In the genomic region with DNA sequence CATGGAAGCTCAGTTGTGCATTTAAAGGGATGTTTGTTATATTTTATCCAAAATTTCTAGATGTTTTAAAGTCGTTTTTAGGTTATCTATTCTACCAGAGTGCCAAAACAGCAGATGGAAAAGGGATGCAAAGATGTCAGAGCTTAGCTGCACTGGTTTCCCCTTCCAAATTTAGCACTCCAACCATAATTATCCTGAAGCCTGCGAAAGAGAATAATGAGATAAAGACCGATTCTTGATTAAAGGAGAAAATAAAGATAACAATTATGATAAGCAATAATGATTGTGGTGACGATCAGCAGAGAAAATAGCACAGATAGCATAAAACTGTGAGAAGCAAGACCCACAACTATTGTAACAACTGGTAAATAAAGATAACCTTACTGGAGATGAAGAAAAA, we compare ENCODE assay signal across 4 cellular contexts.
DNase-seq lines count a peak whose midpoint lies in the region; TF ChIP-seq lines count a peak whose summit lies in the region.
"Not testable (repeated sequence)": the region's sequence is repeated elsewhere in the genome, so short reads cannot be mapped to it uniquely, and the experiment has no call there.

No MANE protein-coding gene starts in this region.

- in situ Hi-C loops in G401 (cut with HindIII; ENCODE audit: low sequenced_read_pairs), result not testable (repeated sequence)

- not testable (repeated sequence) for H3K27me3 ChIP-seq in dorsolateral prefrontal cortex

- intact Hi-C loops in dorsolateral prefrontal cortex (cut with DNase I), result not testable (repeated sequence)

- DNase-seq in G401 (ENCODE audit: low spot score) (peak; percentile 71), cerebellar cortex (ENCODE audit: low spot score) (peak; percentile 64)
- DNase-seq in dorsolateral prefrontal cortex, result not testable (repeated sequence)

- H3K27ac ChIP-seq in angular gyrus (ENCODE audit: low read depth, low read length) (peak overlapping the region; percentile 40), dorsolateral prefrontal cortex (peak overlapping the region in 46 of 59 donors; percentile 4 to 85 (median 58))

- peak overlapping the region in 9 of 59 donors; percentile 2 to 31 (median 11) for H3K4me3 ChIP-seq in dorsolateral prefrontal cortex

- not testable (repeated sequence) for TF ChIP-seq CTCF in dorsolateral prefrontal cortex (IDR thresholded peaks at IDR 0.05 in 54 of 56, conservative IDR thresholded peaks at IDR 0.05 in 2 of 56; ENCODE audit: low read depth in 1 of 56, partially characterized antibody in 56 of 56)
